18 cellular contexts compared by ENCODE assay signal in genomic region chr11:114225662-114226061, GRCh38.
A peak's percentile ranks its signal among the peaks of the same experiment; 100 is the strongest.
DNase-seq lines count a peak whose midpoint lies in the region; ATAC-seq and TF ChIP-seq lines count a peak whose summit lies in the region.
"Had no signal": no experiment of that assay in that cellular context is flagged by ENCODE, and none has a peak within 500 bp of the region (broad histone marks: within the 10 kb centered on the region; RNA-seq: fewer than 3 reads in every experiment).

No MANE protein-coding gene starts in this region.

- POLR2A ChIA-PET in activated naive CD8-positive, alpha-beta T cell treated with anti-CD3 and anti-CD28 coated beads, Interleukin-2, amount 10 ng/mL, durations not matched to agents 7 days and 5 days (lab: Charles Lee), result interaction anchor here (0.7 to 2.4 kb wide), 2 partner anchors 10 to 166 kb away, joined by 3 to 6 read pairs; partner anchors contain the start of gene ZBTB16

- ATAC-seq in activated naive CD8-positive, alpha-beta T cell treated with anti-CD3 and anti-CD28 coated beads, Interleukin-2, amount 10 ng/mL, durations not matched to agents 7 days and 5 days (ENCODE audit: low read depth), result peak; percentile 16
- ATAC-seq in psoas muscle (no peak), GM21825 (IDR thresholded peaks at IDR 0.05; ENCODE audit: unreplicated experiment) (no peak)
- ATAC-seq: HCT116, HepG2 had no signal

- no peak overlapping the region for H3K4me3 ChIP-seq in psoas muscle
- H3K4me3 ChIP-seq: BLaER1 had no signal

- H3K4me3 Mint-ChIP-seq in activated naive CD8-positive, alpha-beta T cell treated with anti-CD3 and anti-CD28 coated beads, Interleukin-2, amount 10 ng/mL, durations not matched to agents 7 days and 5 days, result peak overlapping the region; percentile 48
- H3K4me3 Mint-ChIP-seq in activated naive CD8-positive, alpha-beta T cell treated with anti-CD3 and anti-CD28 coated beads for 36 hours, result no peak overlapping the region
- H3K4me3 Mint-ChIP-seq in immature natural killer cell, result peak overlapping the region; percentile 2 to 53 (median 26)
- H3K4me3 Mint-ChIP-seq: CD14-positive monocyte; CD4-positive, alpha-beta memory T cell had no signal

- H3K9me3 Mint-ChIP-seq in activated naive CD8-positive, alpha-beta T cell treated with anti-CD3 and anti-CD28 coated beads, Interleukin-2, amount 10 ng/mL, durations not matched to agents 7 days and 5 days, result no peaks in the 10 kb centered on the region
- no peaks in the 10 kb centered on the region for H3K9me3 Mint-ChIP-seq in activated naive CD8-positive, alpha-beta T cell treated with anti-CD3 and anti-CD28 coated beads for 36 hours
- H3K9me3 Mint-ChIP-seq in immature natural killer cell, result no peaks in the 10 kb centered on the region
- H3K9me3 Mint-ChIP-seq: CD14-positive monocyte; CD4-positive, alpha-beta memory T cell had no signal

- peaks cover 6% of the 10 kb centered on the region for H3K27me3 Mint-ChIP-seq in activated naive CD8-positive, alpha-beta T cell treated with anti-CD3 and anti-CD28 coated beads, Interleukin-2, amount 10 ng/mL, durations not matched to agents 7 days and 5 days
- H3K27me3 Mint-ChIP-seq in activated naive CD8-positive, alpha-beta T cell treated with anti-CD3 and anti-CD28 coated beads for 36 hours, result no peaks in the 10 kb centered on the region
- peaks cover 2 to 10% (median 8%) of the 10 kb centered on the region in 3 donors for H3K27me3 Mint-ChIP-seq in immature natural killer cell (ENCODE audit: low read depth in 3 of 3)
- H3K27me3 Mint-ChIP-seq: CD4-positive, alpha-beta memory T cell had no signal

- H3K9me3 ChIP-seq in psoas muscle, result no peaks in the 10 kb centered on the region
- H3K9me3 ChIP-seq: BLaER1 had no signal

- intact Hi-C loops in psoas muscle (cut with DNase I), result no loop called here

- peaks cover 3 to 48% of the 10 kb centered on the region in 2 donors for H3K36me3 ChIP-seq in psoas muscle (ENCODE audit: insufficient read depth in 1 of 2, low read depth in 1 of 2)
- H3K36me3 ChIP-seq: BLaER1 had no signal

- 75 to 93% (median 78%) methylated on average over 1 of the region's 1 CpG for WGBS in psoas muscle, 3 donors

- H3K4me1 Mint-ChIP-seq in activated naive CD8-positive, alpha-beta T cell treated with anti-CD3 and anti-CD28 coated beads, Interleukin-2, amount 10 ng/mL, durations not matched to agents 7 days and 5 days, result peaks cover 28% of the 10 kb centered on the region
- H3K4me1 Mint-ChIP-seq in activated naive CD8-positive, alpha-beta T cell treated with anti-CD3 and anti-CD28 coated beads for 36 hours, result peaks cover 8% of the 10 kb centered on the region
- H3K4me1 Mint-ChIP-seq in immature natural killer cell, result peaks cover 52 to 82% of the 10 kb centered on the region in 2 donors
- H3K4me1 Mint-ChIP-seq: CD14-positive monocyte had no signal

- peaks cover 7% of the 10 kb centered on the region for H3K36me3 Mint-ChIP-seq in activated naive CD8-positive, alpha-beta T cell treated with anti-CD3 and anti-CD28 coated beads, Interleukin-2, amount 10 ng/mL, durations not matched to agents 7 days and 5 days
- no peaks in the 10 kb centered on the region for H3K36me3 Mint-ChIP-seq in activated naive CD8-positive, alpha-beta T cell treated with anti-CD3 and anti-CD28 coated beads for 36 hours
- peaks cover 0 to 6% (median 0%) of the 10 kb centered on the region in 3 donors for H3K36me3 Mint-ChIP-seq in immature natural killer cell
- H3K36me3 Mint-ChIP-seq: CD14-positive monocyte; CD4-positive, alpha-beta memory T cell had no signal

- no peak for DNase-seq in activated naive CD8-positive, alpha-beta T cell treated with anti-CD3 and anti-CD28 coated beads, Interleukin-2, amount 10 ng/mL, durations not matched to agents 7 days and 5 days
- no peak for DNase-seq in activated naive CD8-positive, alpha-beta T cell treated with anti-CD3 and anti-CD28 coated beads for 36 hours
- DNase-seq in OCI-M1 (lab: John Stamatoyannopoulos, UW) (peak; percentile 33), immature natural killer cell (no peak), psoas muscle (no peak), NCI-H1694 (lab: John Stamatoyannopoulos, UW) (no peak), cerebellar cortex (ENCODE audit: low spot score) (no peak)
- DNase-seq: 8988T; CD4-positive, alpha-beta memory T cell; DMS153; DMS79; GOT3; H7 had no signal

- H3K27ac Mint-ChIP-seq in activated naive CD8-positive, alpha-beta T cell treated with anti-CD3 and anti-CD28 coated beads, Interleukin-2, amount 10 ng/mL, durations not matched to agents 7 days and 5 days, result no peak overlapping the region
- H3K27ac Mint-ChIP-seq in activated naive CD8-positive, alpha-beta T cell treated with anti-CD3 and anti-CD28 coated beads for 36 hours, result no peak overlapping the region
- H3K27ac Mint-ChIP-seq in immature natural killer cell, result peak overlapping the region; percentile 31 to 88 (median 76)

- peak overlapping the region; percentile 56 for H3K27ac ChIP-seq in psoas muscle
- H3K27ac ChIP-seq: BLaER1 had no signal

- H3K27me3 ChIP-seq in psoas muscle (ENCODE audit: insufficient read depth in 3 of 3, low read length in 2 of 3), result no peaks in the 10 kb centered on the region
- H3K27me3 ChIP-seq: BLaER1 had no signal

- H3K4me1 ChIP-seq in psoas muscle, result peaks cover 90% of the 10 kb centered on the region

- TF ChIP-seq CTCF in psoas muscle (IDR thresholded peaks at IDR 0.05), result no peak

Comparison
In these comparisons a context has a peak if more than half of its experiments do, and no peak if none do; other contexts are left out.
1. H3K27ac Mint-ChIP-seq: peak in immature natural killer cell (6 of 6); none in activated naive CD8-positive, alpha-beta T cell treated with anti-CD3 and anti-CD28 coated beads, Interleukin-2, amount 10 ng/mL, durations not matched to agents 7 days and 5 days (single experiment) and activated naive CD8-positive, alpha-beta T cell treated with anti-CD3 and anti-CD28 coated beads for 36 hours (single experiment).